Comparison of ENCODE assay signal across 8 cellular contexts in the genomic region with DNA sequence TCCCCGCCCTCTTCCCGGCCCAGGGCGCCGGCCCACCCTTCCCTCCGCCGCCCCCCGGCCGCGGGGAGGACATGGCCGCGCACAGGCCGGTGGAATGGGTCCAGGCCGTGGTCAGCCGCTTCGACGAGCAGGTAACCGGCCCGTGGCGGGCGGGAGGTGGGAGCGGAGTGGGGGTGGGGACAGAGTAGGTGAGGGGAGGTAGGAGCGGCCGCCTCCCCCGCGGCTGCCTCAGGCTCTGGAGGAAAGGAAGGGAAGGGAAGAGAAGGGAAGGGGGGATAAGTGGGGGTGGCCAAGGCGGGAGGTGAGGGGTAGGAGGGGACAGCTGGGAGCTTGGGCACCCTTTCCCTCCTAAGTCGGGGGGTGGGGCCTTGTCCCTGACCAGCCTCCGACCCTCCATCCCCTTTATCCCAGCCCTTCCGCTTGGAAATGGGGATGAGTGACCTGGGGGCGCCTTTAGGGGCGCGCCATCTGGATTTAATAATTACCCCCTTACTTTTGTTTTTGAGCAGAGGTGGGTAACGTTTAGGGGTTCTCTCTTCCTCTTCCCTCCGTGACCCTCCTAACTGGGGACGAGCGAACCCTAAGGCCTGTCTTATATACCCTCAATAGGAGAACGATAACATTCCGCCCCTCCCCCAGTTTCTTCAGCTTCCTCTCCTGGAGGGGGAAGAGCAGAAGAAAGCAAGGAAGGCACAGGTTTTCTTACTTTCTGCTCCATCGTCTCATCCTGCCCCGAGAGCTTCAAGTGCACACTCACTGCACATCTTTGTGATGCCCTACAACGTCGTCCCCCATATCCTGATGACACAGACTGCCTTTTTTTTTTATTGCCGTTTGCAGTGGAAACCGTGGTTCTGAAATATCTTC. TPM values are rescaled to one million over a fixed set of nuclear protein-coding genes. Genes with fewer than 3 reads are reported as not detected.
DNase-seq lines count a peak whose midpoint lies in the region; ATAC-seq, FAIRE-seq and TF ChIP-seq lines count a peak whose summit lies in the region.

No MANE protein-coding gene starts in this region.

- H3K4me1 ChIP-seq in IMR-90 (ENCODE audit: control insufficient read depth, insufficient read depth, low read length) (no peaks in the 10 kb centered on the region; the same call in 1 of the 2 replicates), astrocyte (ENCODE audit: insufficient read depth, low read length) (peaks cover 14% of the 10 kb centered on the region), right cardiac atrium (ENCODE audit: control insufficient read depth, insufficient read depth, low read length) (peaks cover 2% of the 10 kb centered on the region)

- H3K4me3 Mint-ChIP-seq in astrocyte (ENCODE audit: unreplicated experiment) (peak overlapping the region; percentile 89), progenitor cell of endocrine pancreas (ENCODE audit: low read depth) (peak overlapping the region; percentile 92)

- peaks cover 51% of the 10 kb centered on the region for H3K79me2 ChIP-seq in astrocyte (ENCODE audit: insufficient read depth, low read length)

- H3K9me3 Mint-ChIP-seq in astrocyte (ENCODE audit: unreplicated experiment) (no peaks in the 10 kb centered on the region), progenitor cell of endocrine pancreas (ENCODE audit: low read depth) (no peaks in the 10 kb centered on the region)

- H2BK20ac ChIP-seq in IMR-90 (ENCODE audit: low read depth, low read length): no peak overlapping the region; the same call in 1 of the 2 replicates

- TF ChIP-seq CTCF in 22Rv1 (IDR thresholded peaks at IDR 0.05) (no peak), IMR-90 (conservative IDR thresholded peaks at IDR 0.05; ENCODE audit: low read depth, low read length) (no peak), astrocyte (IDR thresholded peaks at IDR 0.05; ENCODE audit: insufficient read depth, low read depth, low read length) (no peak), progenitor cell of endocrine pancreas (IDR thresholded peaks at IDR 0.05; ENCODE audit: unreplicated experiment) (no peak)

- H3K27ac Mint-ChIP-seq in astrocyte (ENCODE audit: unreplicated experiment): peak overlapping the region; percentile 94
- H3K27ac Mint-ChIP-seq in progenitor cell of endocrine pancreas: peak overlapping the region; percentile 94

- H4K8ac ChIP-seq in IMR-90 (ENCODE audit: low read depth in 2 of 2, low read length in 2 of 2): peak overlapping the region; percentile 24 to 74; a peak in 3 of 4 replicates

- peak overlapping the region; percentile 97 for H3K4me2 ChIP-seq in IMR-90 (ENCODE audit: low read depth, low read length)
- peak overlapping the region; percentile 95 for H3K4me2 ChIP-seq in astrocyte (ENCODE audit: low read length)

- H3K18ac ChIP-seq in IMR-90 (ENCODE audit: low read depth, low read length): peak overlapping the region; percentile 77

- dilution Hi-C loops in IMR-90 (cut with HindIII; ENCODE audit: low sequenced_read_pairs, unreplicated experiment): no loop called here

- H3K23ac ChIP-seq in IMR-90 (ENCODE audit: low read depth, low read length): peak overlapping the region; percentile 68

- H2AK9ac ChIP-seq in IMR-90 (replicated peaks; ENCODE audit: low read depth, low read length, poor library complexity): peak overlapping the region; percentile 97

- peak; percentile 47 for DNase-seq in IMR-90
- DNase-seq in SKM-1 treated with dmso at 0.1 percent for 144 hours (lab: John Stamatoyannopoulos, UW; ENCODE audit: unreplicated experiment): peak; percentile 37
- DNase-seq in astrocyte (ENCODE audit: low read depth): peak; percentile 48
- peak; percentile 54 to 82 (median 75) for DNase-seq in right cardiac atrium
- peak; percentile 51 for DNase-seq in progenitor cell of endocrine pancreas (ENCODE audit: low spot score, unreplicated experiment)
- DNase-seq in GOT3 (lab: John Stamatoyannopoulos, UW): no peak

- FAIRE-seq in astrocyte (lab: Jason Lieb, UNC): no peak

- H3K27ac ChIP-seq in 22Rv1 (peak overlapping the region; percentile 71), IMR-90 (ENCODE audit: insufficient read depth, low read length) (peak overlapping the region; percentile 95), astrocyte (ENCODE audit: low read depth, low read length) (peak overlapping the region; percentile 86), right cardiac atrium (ENCODE audit: low read length) (peak overlapping the region; percentile 87)

- H4K20me1 ChIP-seq in IMR-90 (ENCODE audit: insufficient read depth, low read length): peaks cover 28% of the 10 kb centered on the region
- peaks cover 34% of the 10 kb centered on the region for H4K20me1 ChIP-seq in astrocyte (ENCODE audit: insufficient read depth, low read length)

- POLR2A ChIA-PET in IMR-90 (lab: Charles Lee; ENCODE audit: unreplicated experiment): no interaction called here

- H3K9me3 ChIP-seq in IMR-90 (ENCODE audit: control insufficient read depth, insufficient read depth, low read length): no peaks in the 10 kb centered on the region
- no peaks in the 10 kb centered on the region for H3K9me3 ChIP-seq in astrocyte (ENCODE audit: insufficient read depth, low read depth, low read length)
- no peaks in the 10 kb centered on the region for H3K9me3 ChIP-seq in right cardiac atrium (ENCODE audit: control insufficient read depth, low read length)

- peak overlapping the region; percentile 56 for H2BK120ac ChIP-seq in IMR-90 (ENCODE audit: low read depth, low read length)

- peak overlapping the region; percentile 71 for H3K4ac ChIP-seq in IMR-90 (ENCODE audit: low read depth, low read length)

- H3K36me3 ChIP-seq in IMR-90 (ENCODE audit: control insufficient read depth, insufficient read depth, low read length) (no peaks in the 10 kb centered on the region), astrocyte (ENCODE audit: insufficient read depth, low read length) (no peaks in the 10 kb centered on the region)

- peak overlapping the region; percentile 43; the same call in 1 of the 3 replicates for H2BK15ac ChIP-seq in IMR-90 (ENCODE audit: low read depth, low read length)

- peak overlapping the region; percentile 86 for H3K9ac ChIP-seq in IMR-90 (ENCODE audit: low read depth, low read length)
- peak overlapping the region; percentile 97 for H3K9ac ChIP-seq in astrocyte (ENCODE audit: low read length)

- H3K14ac ChIP-seq in IMR-90 (replicated peaks; ENCODE audit: low read depth, low read length): peak overlapping the region; percentile 47

- peak; percentile 11 for ATAC-seq in GM18498 (IDR thresholded peaks at IDR 0.05; ENCODE audit: unreplicated experiment)
- peak; percentile 37 for ATAC-seq in IMR-90 (ENCODE audit: low read depth)
- peak; percentile 57 to 66 for ATAC-seq in right cardiac atrium

- intact Hi-C loops in IMR-90 (cut with micrococcal nuclease): loop anchor here (5.0 kb wide), 3 partner anchors 83 to 122 kb away; no protein-coding TSS in a partner anchor
- intact Hi-C loops in right cardiac atrium (cut with DNase I): no loop called here

- TF ChIP-seq POLR2A in IMR-90 (IDR thresholded peaks at IDR 0.05; ENCODE audit: low read depth, low read length): no peak

- peak overlapping the region; percentile 68 for H4K5ac ChIP-seq in IMR-90 (ENCODE audit: low read depth, low read length)

- CTCF ChIA-PET in IMR-90 (lab: Yijun Ruan, JAX): interaction anchor here (0.7 to 1.3 kb wide), 3 partner anchors 28 to 121 kb away, joined by 3 to 4 read pairs (median 4); no protein-coding TSS in a partner anchor

- TF ChIP-seq RAD21 in IMR-90 (IDR thresholded peaks at IDR 0.05; ENCODE audit: low read length): no peak

- H3K9me1 ChIP-seq in IMR-90 (ENCODE audit: insufficient read depth, low read length): no peaks in the 10 kb centered on the region

- H3K27me3 ChIP-seq in IMR-90 (ENCODE audit: control insufficient read depth, insufficient read depth, low read length) (no peaks in the 10 kb centered on the region), astrocyte (ENCODE audit: insufficient read depth, low read length) (no peaks in the 10 kb centered on the region), right cardiac atrium (ENCODE audit: control insufficient read depth, insufficient read depth) (no peaks in the 10 kb centered on the region)

- peak overlapping the region; percentile 55 for H3K56ac ChIP-seq in IMR-90 (ENCODE audit: extremely low read depth, insufficient read depth, low read length)

- WGBS in IMR-90 (ENCODE audit: extremely low coverage in 2 of 2, insufficient read length in 1 of 2), 2 experiments: no CpG with 5 or more reads among the region's 44 CpGs
- WGBS in right cardiac atrium: under 1% methylated on average over 44 of the region's 44 CpGs

- BruUV-seq in IMR-90 (replicated peaks; lab: Mats Ljungman, UMichigan): no TSS peak

- peak overlapping the region; percentile 56 for H2AFZ ChIP-seq in IMR-90 (replicated peaks; ENCODE audit: low read length, poor library complexity)
- peak overlapping the region; percentile 69 for H2AFZ ChIP-seq in astrocyte (ENCODE audit: low read depth, low read length)

- peak overlapping the region; percentile 96 for H2BK5ac ChIP-seq in IMR-90 (ENCODE audit: low read depth, low read length, poor library complexity, severe bottlenecking)

- peaks cover 11% of the 10 kb centered on the region for H3K4me1 Mint-ChIP-seq in astrocyte (ENCODE audit: low read depth, unreplicated experiment)
- peaks cover 11% of the 10 kb centered on the region for H3K4me1 Mint-ChIP-seq in progenitor cell of endocrine pancreas (ENCODE audit: low read depth)

- H3K4me3 ChIP-seq in IMR-90 (ENCODE audit: insufficient read depth, low read depth, low read length) (peak overlapping the region; percentile 54), astrocyte (ENCODE audit: insufficient read depth, low read depth, low read length) (peak overlapping the region; percentile 85), right cardiac atrium (ENCODE audit: low read length) (peak overlapping the region; percentile 98)

- H3K36me3 Mint-ChIP-seq in astrocyte (ENCODE audit: low read depth, unreplicated experiment) (no peaks in the 10 kb centered on the region), progenitor cell of endocrine pancreas (ENCODE audit: insufficient read depth) (no peaks in the 10 kb centered on the region)

- in situ Hi-C loops in IMR-90 (cut with MboI; ENCODE audit: low sequenced_read_pairs): no loop called here

- H2AK5ac ChIP-seq in IMR-90 (ENCODE audit: low read depth, low read length): peak overlapping the region; percentile 88

- H3K27me3 Mint-ChIP-seq in astrocyte (ENCODE audit: low read depth, unreplicated experiment) (no peaks in the 10 kb centered on the region), progenitor cell of endocrine pancreas (no peaks in the 10 kb centered on the region)

- H4K91ac ChIP-seq in IMR-90 (ENCODE audit: insufficient read depth, low read depth, low read length): peak overlapping the region; percentile 75

- peaks cover 7 to 28% of the 10 kb centered on the region in 2 experiments for H3K79me1 ChIP-seq in IMR-90 (ENCODE audit: low read depth in 1 of 2, low read length in 2 of 2)

RNA-seq across cellular contexts. Expression of a gene that starts 0.7 kb away (rescaled TPM):
- 48.3 and 48.6 TPM in 2 replicates for total RNA-seq in IMR-90 (2012; rRNA removed)
- 16.1 and 17.9 TPM in 2 replicates for polyA plus RNA-seq in IMR-90 (2012; rRNA removed)
- 4.8 and 5.0 TPM in 2 replicates for polyA plus RNA-seq in IMR-90 (2012; cell fraction: cytosol; rRNA removed)
- polyA plus RNA-seq in IMR-90 (2012; cell fraction: nucleus; rRNA removed; ENCODE audit: low replicate concordance): 10.1 and 96.9 TPM in 2 replicates
- total RNA-seq in astrocyte: 53.7 and 54.9 TPM in 2 replicates
- 10 to 100 TPM; 42.2 to 60.8 (median 46.7) TPM for total RNA-seq in right cardiac atrium
- polyA plus RNA-seq in right cardiac atrium: 7.2 TPM
- 82.5 and 90.7 TPM in 2 replicates for total RNA-seq in progenitor cell of endocrine pancreas

Comparison
In these comparisons a context has a peak if more than half of its experiments do, and no peak if none do; other contexts are left out.
1. ATAC-seq: peak in every context shown above with its lines; median percentile 62 in right cardiac atrium; 37 in IMR-90; 11 in GM18498.